Comparison of ENCODE assay signal across 13 cellular contexts in genomic region chr11:76634934-76635333, GRCh38.
"Had no signal": no experiment of that assay in that cellular context is flagged by ENCODE, and none has a peak within 500 bp of the region (broad histone marks: within the 10 kb centered on the region; RNA-seq: fewer than 3 reads in every experiment).

No MANE protein-coding gene starts in this region.

- H3K9me3 ChIP-seq: mucosa of descending colon, prostate gland, thyroid gland had no signal

- DNase-seq: activated CD4-positive, alpha-beta T cell treated with anti-CD3 and anti-CD28 coated beads, Interleukin-2, amount 50 U/mL, for 4 hours; activated gamma-delta T cell treated with Interleukin-2 at 50 U/mL for 16 hours; activated naive CD8-positive, alpha-beta T cell treated with anti-CD3 and anti-CD28 coated beads, Interleukin-2, amount 50 U/mL, for 24 hours; activated T-cell treated with anti-CD3 and anti-CD28 coated beads, Interleukin-2, amount 50 U/mL, for 4 hours; effector CD4-positive, alpha-beta T cell; hippocampal formation; kidney glomerular epithelial cell; mucosa of descending colon; stimulated activated CD4-positive, alpha-beta T cell treated with anti-CD3 and anti-CD28 coated beads, Interleukin-4, amount 100 ng/mL, for 1 hour; thyroid gland had no signal

- H3K27ac ChIP-seq: prostate gland, thyroid gland had no signal

- H3K27me3 ChIP-seq: thyroid gland had no signal

- ATAC-seq: activated naive CD8-positive, alpha-beta T cell treated with anti-CD3 and anti-CD28 coated beads, Interleukin-2, amount 50 U/mL, for 24 hours; activated T-cell treated with anti-CD3 and anti-CD28 coated beads, Interleukin-2, amount 50 U/mL, for 4 hours; mucosa of descending colon; natural killer cell treated with Interleukin-12 subunit alpha and Interleukin-12 subunit beta and Interleukin-15 and Interleukin-18, amount 100 ng/mL, for 72 hours had no signal

- H3K36me3 ChIP-seq: prostate gland, thyroid gland had no signal

- H3K4me1 ChIP-seq: prostate gland had no signal

- H3K4me3 ChIP-seq: lung, mucosa of descending colon, prostate gland, thyroid gland had no signal
